ENCODE assay signal across 8 cellular contexts in the genomic region with DNA sequence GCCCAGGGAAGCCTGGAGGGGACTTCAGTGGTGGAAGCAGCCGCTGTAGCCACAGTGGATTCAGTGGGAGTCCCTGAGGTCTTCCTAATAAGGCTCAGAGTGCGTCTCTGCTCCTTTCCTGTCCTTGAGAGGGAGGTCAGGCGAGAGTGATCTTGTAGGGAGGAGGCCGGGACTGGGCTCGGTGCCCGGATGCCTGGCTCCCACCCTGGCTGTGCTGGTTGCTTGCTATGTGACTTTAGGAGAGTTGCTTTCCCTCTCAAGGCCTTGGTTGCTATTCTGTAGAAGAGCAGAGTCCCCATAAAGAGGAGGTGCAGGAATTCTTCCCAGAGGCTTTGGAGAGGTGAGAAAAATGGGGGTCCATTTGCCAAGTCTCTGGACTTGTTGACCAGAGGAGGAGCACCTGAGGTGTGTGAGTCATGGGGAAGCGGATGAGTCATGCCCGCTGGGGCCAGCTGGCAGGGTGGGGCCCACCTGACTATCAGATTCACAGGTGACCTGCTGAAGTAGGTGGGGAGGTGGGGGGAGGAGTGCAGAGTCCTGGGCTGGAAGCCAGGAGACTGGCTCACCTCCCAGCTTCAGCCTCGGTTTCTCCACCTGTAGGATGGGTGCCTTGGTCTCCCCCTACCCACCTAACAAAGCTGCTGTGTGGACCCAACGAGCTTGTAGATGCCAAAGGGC. TPM values are rescaled to one million over a fixed set of nuclear protein-coding genes. Genes with fewer than 3 reads are reported as not detected.
DNase-seq lines count a peak whose midpoint lies in the region; ATAC-seq, FAIRE-seq and TF ChIP-seq lines count a peak whose summit lies in the region.

No MANE protein-coding gene starts in this region.

- peaks cover 70% of the 10 kb centered on the region for H3K4me1 Mint-ChIP-seq in astrocyte (ENCODE audit: low read depth, unreplicated experiment)
- H3K4me1 Mint-ChIP-seq in T-cell, result peaks cover 5 to 7% (median 6%) of the 10 kb centered on the region in 3 donors

- H3K9ac ChIP-seq in astrocyte (ENCODE audit: low read length) (peak overlapping the region; percentile 50), kidney (ENCODE audit: low read length in 2 of 2) (peak overlapping the region; percentile 8 to 53)

- H3K27me3 Mint-ChIP-seq in astrocyte (ENCODE audit: low read depth, unreplicated experiment) (no peaks in the 10 kb centered on the region), T-cell (no peaks in the 10 kb centered on the region)

- FAIRE-seq in astrocyte (lab: Jason Lieb, UNC) (no peak), kidney (lab: Jason Lieb, UNC) (no peak)

- DNase-seq in LoVo (ENCODE audit: low spot score), result peak; percentile 92
- DNase-seq in astrocyte (ENCODE audit: low read depth), result peak; percentile 80
- DNase-seq in kidney, result peak; percentile 95
- DNase-seq in MV-4-11 (lab: John Stamatoyannopoulos, UW), result no peak
- no peak for DNase-seq in T-cell

- H3K4me3 Mint-ChIP-seq in astrocyte (ENCODE audit: unreplicated experiment) (no peak overlapping the region), T-cell (no peak overlapping the region)

- intact Hi-C loops in kidney (cut with DNase I), result no loop called here

- peaks cover 6% of the 10 kb centered on the region for H4K20me1 ChIP-seq in astrocyte (ENCODE audit: insufficient read depth, low read length)

- no peaks in the 10 kb centered on the region for H3K36me3 ChIP-seq in astrocyte (ENCODE audit: insufficient read depth, low read length)
- no peaks in the 10 kb centered on the region for H3K36me3 ChIP-seq in kidney (ENCODE audit: control insufficient read depth in 1 of 2, insufficient read depth in 2 of 2, low read length in 2 of 2)

- H3K36me3 Mint-ChIP-seq in astrocyte (ENCODE audit: low read depth, unreplicated experiment) (peaks cover 29% of the 10 kb centered on the region), T-cell (peaks cover 3% of the 10 kb centered on the region)

- H3K9me3 ChIP-seq in astrocyte (ENCODE audit: insufficient read depth, low read depth, low read length) (no peaks in the 10 kb centered on the region), kidney (ENCODE audit: control insufficient read depth in 1 of 2, low read length in 2 of 2) (no peaks in the 10 kb centered on the region)

- H3K79me2 ChIP-seq in astrocyte (ENCODE audit: insufficient read depth, low read length), result peaks cover 41% of the 10 kb centered on the region

- H2AFZ ChIP-seq in astrocyte (ENCODE audit: low read depth, low read length), result no peak overlapping the region

- H3K4me3 ChIP-seq in astrocyte (ENCODE audit: insufficient read depth, low read depth, low read length) (no peak overlapping the region), kidney (ENCODE audit: low read length in 2 of 2) (no peak overlapping the region)

- POLR2A ChIA-PET in T-cell (lab: Charles Lee), result no interaction called here

- H3K9me3 Mint-ChIP-seq in astrocyte (ENCODE audit: unreplicated experiment) (peaks cover 2% of the 10 kb centered on the region), T-cell (no peaks in the 10 kb centered on the region)

- peak overlapping the region; percentile 61 for H3K4me2 ChIP-seq in astrocyte (ENCODE audit: low read length)

- no peaks in the 10 kb centered on the region for H3K27me3 ChIP-seq in astrocyte (ENCODE audit: insufficient read depth, low read length)

- CTCF ChIA-PET in T-cell (lab: Charles Lee), result no interaction called here

- H3K27ac ChIP-seq in astrocyte (ENCODE audit: low read depth, low read length), result peak overlapping the region; percentile 76
- peak overlapping the region; percentile 82 to 94 for H3K27ac ChIP-seq in kidney (ENCODE audit: low read depth in 2 of 2, low read length in 2 of 2)
- peak overlapping the region; percentile 97 for H3K27ac ChIP-seq in temporal lobe (ENCODE audit: low read depth, low read length)

- no peak overlapping the region for H3K27ac Mint-ChIP-seq in astrocyte (ENCODE audit: unreplicated experiment)
- no peak overlapping the region for H3K27ac Mint-ChIP-seq in T-cell

- H3K4me1 ChIP-seq in astrocyte (ENCODE audit: insufficient read depth, low read length) (peaks cover 71% of the 10 kb centered on the region), kidney (ENCODE audit: control insufficient read depth in 1 of 2, insufficient read depth in 1 of 2, low read depth in 1 of 2, low read length in 2 of 2) (peaks cover 52 to 72% of the 10 kb centered on the region in 2 donors)

- TF ChIP-seq CTCF in astrocyte (IDR thresholded peaks at IDR 0.05; ENCODE audit: insufficient read depth, low read depth, low read length), result no peak
- no peak for TF ChIP-seq CTCF in kidney (IDR thresholded peaks at IDR 0.05; ENCODE audit: borderline replicate concordance, extremely low read depth, insufficient read depth)

- ATAC-seq in HG02852 (IDR thresholded peaks at IDR 0.05; ENCODE audit: unreplicated experiment) (no peak), GM18505 (IDR thresholded peaks at IDR 0.05; ENCODE audit: unreplicated experiment) (no peak), T-cell (replicated peaks in 1 of 4) (no peak)

- TF ChIP-seq POLR2A in GM18505 (IDR thresholded peaks at IDR 0.05; ENCODE audit: borderline replicate concordance, extremely low read depth, insufficient read depth, insufficient read length), result no peak

RNA-seq across cellular contexts. Expression of a gene that starts 13.8 kb away (rescaled TPM):
- total RNA-seq in astrocyte (260 and 357 TPM in 2 replicates), kidney (511 TPM), temporal lobe (18.2 TPM), T-cell (1 to 10 TPM; 6.3 to 8.8 (median 8.4) TPM)
- 235 TPM for polyA plus RNA-seq in kidney (ENCODE audit: insufficient read depth, low read depth, low replicate concordance)

Comparison
In these comparisons a context has a peak if more than half of its experiments do, and no peak if none do; other contexts are left out.
1. DNase-seq: peak in LoVo (single experiment), astrocyte (single experiment) and kidney (single experiment); none in MV-4-11 (single experiment) and T-cell (0 of 34).
2. RNA of a gene that starts 13.8 kb away (total RNA-seq): 511 TPM in kidney (single experiment) and 260 to 357 TPM in astrocyte; 18.2 TPM in temporal lobe (single experiment) and 6.3 to 8.8 TPM in T-cell; every median in the first group is over 10 times any median in the second.
3. Peak in every context shown above with its lines, with median percentiles within 50 percentile points of each other: H3K27ac ChIP-seq.